4 cellular contexts compared by ENCODE assay signal in the genomic region with DNA sequence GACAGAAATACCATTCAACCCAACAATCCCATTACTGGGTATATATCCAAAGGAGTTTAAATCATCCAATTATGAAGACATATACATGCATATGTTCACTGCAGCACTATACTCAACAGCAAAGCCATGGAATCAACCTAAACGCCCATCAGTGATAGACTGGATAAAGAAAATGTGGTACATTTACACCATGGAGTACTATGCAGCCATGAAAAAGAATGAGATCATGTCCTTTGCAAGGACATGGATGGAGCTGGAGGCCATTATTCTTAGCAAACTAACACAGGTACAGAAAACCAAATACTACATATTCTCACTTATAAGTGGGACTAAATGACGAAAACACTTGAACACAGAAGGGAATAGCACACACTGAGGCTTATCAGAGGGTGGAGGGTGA.
TF ChIP-seq lines count a peak whose summit lies in the region.

No MANE protein-coding gene starts in this region.

TF ChIP-seq in HEK293, 187 proteins besides CTCF, POLR2A, EP300 and RAD21:
- 0 out of 2 replicates have a peak, but pooled peaks have one; percentile 43 for TF ChIP-seq ZNF580 (tag by site-specific recombination; IDR thresholded peaks at IDR 0.05)
- TF ChIP-seq ZNF146 (tag by site-specific recombination; IDR thresholded peaks at IDR 0.05) = peak; percentile 64
- TF ChIP-seq, protein P1, sequence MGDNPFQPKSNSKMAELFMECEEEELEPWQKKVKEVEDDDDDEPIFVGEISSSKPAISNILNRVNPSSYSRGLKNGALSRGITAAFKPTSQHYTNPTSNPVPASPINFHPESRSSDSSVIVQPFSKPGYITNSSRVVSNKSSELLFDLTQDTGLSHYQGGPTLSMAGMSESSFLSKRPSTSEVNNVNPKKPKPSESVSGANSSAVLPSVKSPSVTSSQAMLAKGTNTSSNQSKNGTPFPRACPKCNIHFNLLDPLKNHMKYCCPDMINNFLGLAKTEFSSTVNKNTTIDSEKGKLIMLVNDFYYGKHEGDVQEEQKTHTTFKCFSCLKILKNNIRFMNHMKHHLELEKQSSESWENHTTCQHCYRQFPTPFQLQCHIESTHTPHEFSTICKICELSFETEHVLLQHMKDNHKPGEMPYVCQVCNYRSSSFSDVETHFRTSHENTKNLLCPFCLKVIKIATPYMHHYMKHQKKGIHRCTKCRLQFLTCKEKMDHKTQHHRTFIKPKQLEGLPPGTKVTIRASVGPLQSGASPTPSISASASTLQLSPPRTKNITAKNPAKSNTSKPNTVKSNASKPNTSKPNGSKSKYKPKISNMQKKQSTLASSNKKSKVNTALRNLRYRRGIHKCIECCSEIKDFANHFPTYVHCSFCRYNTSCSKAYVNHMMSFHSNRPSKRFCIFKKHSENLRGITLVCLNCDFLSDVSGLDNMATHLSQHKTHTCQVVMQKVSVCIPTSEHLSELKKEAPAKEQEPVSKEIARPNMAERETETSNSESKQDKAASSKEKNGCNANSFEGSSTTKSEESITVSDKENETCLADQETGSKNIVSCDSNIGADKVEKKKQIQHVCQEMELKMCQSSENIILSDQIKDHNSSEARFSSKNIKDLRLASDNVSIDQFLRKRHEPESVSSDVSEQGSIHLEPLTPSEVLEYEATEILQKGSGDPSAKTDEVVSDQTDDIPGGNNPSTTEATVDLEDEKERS (tag by site-specific recombination; IDR thresholded peaks at IDR 0.05) = 0 out of 2 replicates have a peak, but pooled peaks have one; percentile 25

TF ChIP-seq in WTC11, 78 proteins besides CTCF, POLR2A, EP300 and RAD21:
- 0 out of 2 replicates have a peak, but pooled peaks have one; percentile 7 for TF ChIP-seq GTF2I (CRISPR knock-in tag; conservative IDR thresholded peaks at IDR 0.05)

TF ChIP-seq in K562, 482 proteins besides CTCF, POLR2A, EP300 and RAD21:
- TF ChIP-seq RBM25 (IDR thresholded peaks at IDR 0.05; ENCODE audit: low read depth, low read length, severe bottlenecking) = peak; percentile 60
- peak; percentile 89 for TF ChIP-seq ZNF146 (CRISPR knock-in tag; IDR thresholded peaks at IDR 0.05; ENCODE audit: unreplicated experiment)

TF ChIP-seq in H1, 55 proteins besides CTCF, POLR2A, EP300 and RAD21:
- peak; percentile 62; the same call in 1 of the 2 replicates for TF ChIP-seq KDM1A (IDR thresholded peaks at IDR 0.05; ENCODE audit: borderline replicate concordance, low read length)
